ENCODE assay signal across 2 cellular contexts in the genomic region with DNA sequence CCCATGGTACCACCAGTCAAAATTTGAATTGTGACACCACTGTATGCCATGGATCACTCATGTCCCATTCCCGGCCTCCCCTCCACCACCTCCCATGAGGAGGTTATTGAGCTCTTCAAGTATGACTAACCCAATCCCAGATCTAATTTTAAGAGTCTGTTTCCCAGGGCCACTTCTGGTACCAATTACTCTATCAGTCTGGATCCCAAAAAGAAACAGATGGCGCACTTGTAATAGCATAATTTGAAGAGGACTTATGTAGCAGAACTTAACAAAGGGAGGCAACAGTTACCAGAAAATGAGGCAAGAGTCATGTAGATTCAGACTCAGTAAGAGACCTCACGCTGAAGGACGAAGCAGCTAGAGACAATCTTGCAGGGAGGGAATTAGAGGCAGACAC.
TF ChIP-seq lines count a peak whose summit lies in the region.

No MANE protein-coding gene starts in this region.

TF ChIP-seq in WTC11, 78 proteins besides CTCF, POLR2A, EP300 and RAD21:
- no peak for TF ChIP-seq ZNF263 (CRISPR knock-in tag; IDR thresholded peaks at IDR 0.05; ENCODE audit: low read depth)
- no peak for TF ChIP-seq GRHL2 (CRISPR knock-in tag; IDR thresholded peaks at IDR 0.05; ENCODE audit: insufficient replicate concordance, severe bottlenecking)
- no peak for TF ChIP-seq E2F4 (CRISPR knock-in tag; IDR thresholded peaks at IDR 0.05; ENCODE audit: borderline replicate concordance, low read depth)

TF ChIP-seq in HepG2, 621 proteins besides CTCF, POLR2A, EP300 and RAD21:
- TF ChIP-seq ZNF362 (CRISPR knock-in tag; IDR thresholded peaks at IDR 0.05; ENCODE audit: borderline replicate concordance) (no peak), PRMT3 (CRISPR knock-in tag; IDR thresholded peaks at IDR 0.05; ENCODE audit: borderline replicate concordance, low read depth) (no peak), FOSL2 (CRISPR knock-in tag; IDR thresholded peaks at IDR 0.05) (no peak), DBP (CRISPR knock-in tag; IDR thresholded peaks at IDR 0.05; ENCODE audit: not compliant biosample characterization) (no peak), ZNF451 (CRISPR knock-in tag; IDR thresholded peaks at IDR 0.05) (no peak), SNAPC4 (CRISPR knock-in tag; IDR thresholded peaks at IDR 0.05) (no peak), THAP7 (CRISPR knock-in tag; IDR thresholded peaks at IDR 0.05) (no peak), SOX13 (IDR thresholded peaks at IDR 0.05) (no peak), SOX13 (CRISPR knock-in tag; conservative IDR thresholded peaks at IDR 0.05 in 1 of 2, IDR thresholded peaks at IDR 0.05 in 1 of 2) (no peak), ZNF335 (CRISPR knock-in tag; IDR thresholded peaks at IDR 0.05) (no peak), ZNF678 (CRISPR knock-in tag; IDR thresholded peaks at IDR 0.05) (no peak), HNF4G (IDR thresholded peaks at IDR 0.05; ENCODE audit: borderline replicate concordance, low read depth, low read length) (no peak), HNF4G (CRISPR knock-in tag; IDR thresholded peaks at IDR 0.05; ENCODE audit: borderline replicate concordance, low read depth) (no peak), PHF20 (CRISPR knock-in tag; IDR thresholded peaks at IDR 0.05) (no peak), ZNF44 (CRISPR knock-in tag; IDR thresholded peaks at IDR 0.05) (no peak)
TF ChIP-seq in HepG2: peak in this region for 0.
